ENCODE assay signal across 22 cellular contexts in the genomic region with DNA sequence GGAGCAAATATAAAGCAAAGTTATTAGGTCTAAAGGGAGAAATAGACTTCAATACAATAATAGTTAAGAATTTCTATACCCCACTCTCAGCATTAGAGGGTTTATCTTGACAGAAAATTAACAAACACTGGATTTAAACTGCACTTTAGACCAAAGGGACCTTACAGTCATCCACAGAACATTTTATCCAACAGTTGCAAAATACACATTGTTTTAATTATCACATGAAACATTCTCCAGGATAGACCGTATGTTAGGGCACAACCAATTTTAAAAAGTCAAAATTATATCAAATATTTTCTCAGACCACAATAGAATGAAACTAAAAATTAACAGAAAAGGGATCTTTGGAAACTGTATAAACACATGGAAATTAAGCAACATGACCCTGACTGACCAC.
DNase-seq lines count a peak whose midpoint lies in the region; ATAC-seq and TF ChIP-seq lines count a peak whose summit lies in the region.
"Had no signal": no experiment of that assay in that cellular context is flagged by ENCODE, and none has a peak within 500 bp of the region (broad histone marks: within the 10 kb centered on the region; RNA-seq: fewer than 3 reads in every experiment).

No MANE protein-coding gene starts in this region.

- no peaks in the 10 kb centered on the region for H3K9me3 ChIP-seq in CD8-positive, alpha-beta memory T cell (ENCODE audit: low read length)
- H3K9me3 ChIP-seq: A549, BE2C had no signal

- peak; percentile 17 for DNase-seq in dedifferentiated amniotic fluid mesenchymal stem cell (ENCODE audit: extremely low spot score)
- DNase-seq in fibroblast of mammary gland (ENCODE audit: low read depth): peak; percentile 7
- DNase-seq in foreskin fibroblast: peak; percentile 10 to 55
- DNase-seq in activated effector memory CD4-positive, alpha-beta T cell treated with Interleukin-2 at 50 U/mL for 16 hours: no peak
- DNase-seq in CD8-positive, alpha-beta memory T cell: no peak
- DNase-seq: 8988T; ACHN; AML-193; BE2C; Calu3; CD4-positive, alpha-beta T cell; COR-L47; DMS53; DMS79 treated with DMSO at 0.1 percent for 48 hours; GF-D8; H9 had no signal

- peaks cover 4 to 23% (median 16%) of the 10 kb centered on the region in 5 donors for H3K9me3 Mint-ChIP-seq in CD8-positive, alpha-beta memory T cell

- no peaks in the 10 kb centered on the region for H3K27me3 ChIP-seq in CD8-positive, alpha-beta memory T cell (ENCODE audit: insufficient read depth, low read length, poor library complexity, severe bottlenecking)
- H3K27me3 ChIP-seq: BE2C; BLaER1 treated with 17β-estradiol and CSF1 and Interleukin-3, amounts not matched to agents 10 nM and 100 nM had no signal

- H3K4me3 ChIP-seq in fibroblast of mammary gland (ENCODE audit: control insufficient read depth, low read depth, low read length): no peak overlapping the region
- H3K4me3 ChIP-seq in foreskin fibroblast (ENCODE audit: low read depth in 1 of 2, low read length in 2 of 2): no peak overlapping the region
- no peak overlapping the region for H3K4me3 ChIP-seq in CD8-positive, alpha-beta memory T cell (ENCODE audit: low read length)
- H3K4me3 ChIP-seq: A549; BLaER1 treated with 17β-estradiol and CSF1 and Interleukin-3, amounts not matched to agents 10 nM and 100 nM; GM23338 had no signal

- no peak overlapping the region for H3K4me3 Mint-ChIP-seq in CD8-positive, alpha-beta memory T cell
- H3K4me3 Mint-ChIP-seq: CD14-positive monocyte; CD4-positive, alpha-beta T cell; GM23338; H9 had no signal

- peaks cover 0 to 6% of the 10 kb centered on the region in 2 donors for H3K27me3 Mint-ChIP-seq in CD8-positive, alpha-beta memory T cell
- H3K27me3 Mint-ChIP-seq: CD4-positive, alpha-beta T cell had no signal

- TF ChIP-seq CTCF in fibroblast of mammary gland (conservative IDR thresholded peaks at IDR 0.05; ENCODE audit: control insufficient read depth, insufficient read depth, low read depth, low read length) (no peak), foreskin fibroblast (IDR thresholded peaks at IDR 0.05; ENCODE audit: low read depth, low read length) (no peak)

- no peaks in the 10 kb centered on the region for H3K36me3 Mint-ChIP-seq in CD8-positive, alpha-beta memory T cell
- H3K36me3 Mint-ChIP-seq: CD14-positive monocyte had no signal

- no peaks in the 10 kb centered on the region for H3K4me1 Mint-ChIP-seq in CD8-positive, alpha-beta memory T cell

- H3K4me1 ChIP-seq in CD8-positive, alpha-beta memory T cell (ENCODE audit: insufficient read depth, low read length): no peaks in the 10 kb centered on the region
- H3K4me1 ChIP-seq: A549; BE2C; BLaER1 treated with 17β-estradiol and CSF1 and Interleukin-3, amounts not matched to agents 10 nM and 100 nM had no signal

- ATAC-seq in HG03571 (IDR thresholded peaks at IDR 0.05; ENCODE audit: unreplicated experiment): no peak
- ATAC-seq: A549, GM23338, HCT116 had no signal

- no peaks in the 10 kb centered on the region for H3K36me3 ChIP-seq in CD8-positive, alpha-beta memory T cell (ENCODE audit: insufficient read depth, low read length)
- H3K36me3 ChIP-seq: BE2C; BLaER1 treated with 17β-estradiol and CSF1 and Interleukin-3, amounts not matched to agents 10 nM and 100 nM had no signal

- H3K27ac Mint-ChIP-seq in CD8-positive, alpha-beta memory T cell: no peak overlapping the region
- H3K27ac Mint-ChIP-seq: CD14-positive monocyte; CD4-positive, alpha-beta T cell; GM23338; H9 had no signal

- CTCF ChIA-PET in CD8-positive, alpha-beta memory T cell (lab: Charles Lee): no interaction called here

- POLR2A ChIA-PET in CD8-positive, alpha-beta memory T cell (lab: Charles Lee): no interaction called here

- no peak overlapping the region for H3K27ac ChIP-seq in CD8-positive, alpha-beta memory T cell (ENCODE audit: low read depth, low read length)
- H3K27ac ChIP-seq: A549; BLaER1 treated with 17β-estradiol and CSF1 and Interleukin-3, amounts not matched to agents 10 nM and 100 nM had no signal

Comparison
In these comparisons a context has a peak if more than half of its experiments do, and no peak if none do; other contexts are left out.
1. DNase-seq: peak in dedifferentiated amniotic fluid mesenchymal stem cell (single experiment), fibroblast of mammary gland (single experiment) and foreskin fibroblast (2 of 2); none in activated effector memory CD4-positive, alpha-beta T cell treated with Interleukin-2 at 50 U/mL for 16 hours (single experiment) and CD8-positive, alpha-beta memory T cell (0 of 5).